ENCODE assay signal across 8 cellular contexts in genomic region chr19:10510301-10510802, GRCh38. TPM values are rescaled to one million over a fixed set of nuclear protein-coding genes. Genes with fewer than 3 reads are reported as not detected.
A peak's percentile ranks its signal among the peaks of the same experiment; 100 is the strongest.
DNase-seq lines count a peak whose midpoint lies in the region; ATAC-seq and TF ChIP-seq lines count a peak whose summit lies in the region.

No MANE protein-coding gene starts in this region.

- no peaks in the 10 kb centered on the region for H3K9me3 ChIP-seq in MM.1S (replicated peaks; ENCODE audit: insufficient read depth, low read length)
- no peaks in the 10 kb centered on the region for H3K9me3 ChIP-seq in gastroesophageal sphincter

- H3K79me2 ChIP-seq in MM.1S (ENCODE audit: low read length): no peaks in the 10 kb centered on the region

- peak; percentile 80 for TF ChIP-seq CTCF in MM.1S (IDR thresholded peaks at IDR 0.05; ENCODE audit: low read length)
- peak in 3 of 4 experiments; percentile 13 to 60 (median 35) for TF ChIP-seq CTCF in gastroesophageal sphincter (IDR thresholded peaks at IDR 0.05)

- no peak for TF ChIP-seq EP300 in gastroesophageal sphincter (IDR thresholded peaks at IDR 0.05)

- no peak overlapping the region for H3K4me3 ChIP-seq in MM.1S (ENCODE audit: low read length)
- no peak overlapping the region for H3K4me3 ChIP-seq in gastroesophageal sphincter

- no peak overlapping the region for H3K27ac ChIP-seq in MM.1S (ENCODE audit: low read length)
- H3K27ac ChIP-seq in gastroesophageal sphincter: no peak overlapping the region

- peaks cover 5% of the 10 kb centered on the region; the same call in 1 of the 2 replicates for H3K4me1 ChIP-seq in MM.1S (ENCODE audit: low read length)
- peaks cover 0 to 15% (median 3%) of the 10 kb centered on the region in 3 donors for H3K4me1 ChIP-seq in gastroesophageal sphincter

- DNase-seq in D341Med (ENCODE audit: low spot score): peak; percentile 87
- peak; percentile 48 for DNase-seq in MM.1S
- DNase-seq in activated T-helper 1 cell treated with Interleukin-2 at 50 U/mL for 16 hours (ENCODE audit: low read depth): peak; percentile 32
- DNase-seq in stimulated activated CD4-positive, alpha-beta T cell treated with anti-CD3 and anti-CD28 coated beads, Interleukin-4, amount 100 ng/mL, for 48 hours (ENCODE audit: low read depth in 2 of 2): peak; percentile 19 to 60
- DNase-seq in 8988T: no peak
- no peak for DNase-seq in DMS153 treated with DMSO at 0.1 percent for 48 hours (lab: John Stamatoyannopoulos, UW; ENCODE audit: unreplicated experiment)

- WGBS in gastroesophageal sphincter (ENCODE audit: low coverage in 1 of 2), 2 donors: 0 to 20% methylated on average over 1 of the region's 15 CpGs

- ATAC-seq in gastroesophageal sphincter (no peak), GM19035 (IDR thresholded peaks at IDR 0.05; ENCODE audit: unreplicated experiment) (no peak)

- H3K36me3 ChIP-seq in MM.1S (replicated peaks; ENCODE audit: insufficient read depth, low read length) (no peaks in the 10 kb centered on the region), gastroesophageal sphincter (no peaks in the 10 kb centered on the region)

- no peaks in the 10 kb centered on the region for H4K20me1 ChIP-seq in MM.1S (ENCODE audit: insufficient read depth, low read length)

- H3K27me3 ChIP-seq in MM.1S (replicated peaks; ENCODE audit: insufficient read depth, low read length) (peaks cover 30% of the 10 kb centered on the region), gastroesophageal sphincter (peaks cover 76% of the 10 kb centered on the region)

- H3F3A ChIP-seq in MM.1S (ENCODE audit: insufficient read depth, low read length): 0 out of 2 replicates have a peak, but pooled peaks cover 4% of the 10 kb centered on the region

- H2AFZ ChIP-seq in MM.1S (ENCODE audit: low read length): peak overlapping the region; percentile 69

- peak overlapping the region; percentile 66 for H3K4me2 ChIP-seq in MM.1S (ENCODE audit: low read depth, low read length)

- no peak for TF ChIP-seq POLR2A in gastroesophageal sphincter (IDR thresholded peaks at IDR 0.05)

- no peaks in the 10 kb centered on the region for H3K9me2 ChIP-seq in MM.1S (replicated peaks; ENCODE audit: insufficient read depth, low read length)

- H3K9ac ChIP-seq in MM.1S (ENCODE audit: low read length): no peak overlapping the region

RNA-seq across cellular contexts. Expression of gene S1PR5, which starts 6.9 kb away (rescaled TPM):
- total RNA-seq in gastroesophageal sphincter: 1 to 10 TPM in 1 of 4 donors, not detected in 3; 1.1 TPM

RNA-seq across cellular contexts. Expression of gene KEAP1, which starts 7.2 kb away (rescaled TPM):
- total RNA-seq in gastroesophageal sphincter: 10 to 100 TPM; 62.1 to 80.3 (median 69.8) TPM

RNA-seq across cellular contexts. Expression of gene ATG4D, which starts 33.4 kb away (rescaled TPM):
- 10 to 100 TPM; 18.4 to 35.6 (median 24.9) TPM for total RNA-seq in gastroesophageal sphincter

RNA-seq across cellular contexts. Expression of gene KRI1, which starts 55.5 kb away (rescaled TPM):
- total RNA-seq in gastroesophageal sphincter: 10 to 100 TPM; 16.0 to 28.0 (median 20.1) TPM

RNA-seq across cellular contexts. Expression of gene CDKN2D, which starts 58.4 kb away (rescaled TPM):
- total RNA-seq in gastroesophageal sphincter: 10 to 100 TPM in 2 of 4 donors, 1 to 10 TPM in 2; 5.4 to 15.9 (median 10.6) TPM

Comparison
In these comparisons a context has a peak if more than half of its experiments do, and no peak if none do; other contexts are left out.
1. DNase-seq: peak in D341Med (single experiment), MM.1S (single experiment), activated T-helper 1 cell treated with Interleukin-2 at 50 U/mL for 16 hours (single experiment) and stimulated activated CD4-positive, alpha-beta T cell treated with anti-CD3 and anti-CD28 coated beads, Interleukin-4, amount 100 ng/mL, for 48 hours (2 of 2); none in 8988T (single experiment) and DMS153 treated with DMSO at 0.1 percent for 48 hours (single experiment).